9 cellular contexts compared by ENCODE assay signal in genomic region chr11:13183094-13183825, GRCh38.
DNase-seq lines count a peak whose midpoint lies in the region; ATAC-seq, FAIRE-seq and TF ChIP-seq lines count a peak whose summit lies in the region.
"Had no signal": no experiment of that assay in that cellular context is flagged by ENCODE, and none has a peak within 500 bp of the region (broad histone marks: within the 10 kb centered on the region; RNA-seq: fewer than 3 reads in every experiment).

No MANE protein-coding gene starts in this region.

- H3K4me3 Mint-ChIP-seq in CD4-positive, alpha-beta T cell: peak overlapping the region; percentile 14

- POLR2A ChIA-PET in CD4-positive, alpha-beta T cell (lab: Charles Lee): no interaction called here

- no peak overlapping the region for H3K27ac ChIP-seq in CD4-positive, alpha-beta T cell (ENCODE audit: low read depth, low read length)
- H3K27ac ChIP-seq: skin epidermis had no signal

- FAIRE-seq in bronchial epithelial cell (lab: Jason Lieb, UNC): no peak

- H3K27ac Mint-ChIP-seq in CD4-positive, alpha-beta T cell: no peak overlapping the region

- no peaks in the 10 kb centered on the region for H3K36me3 ChIP-seq in bronchial epithelial cell (ENCODE audit: control insufficient read depth, insufficient read depth, low read length)

- H3K9me3 ChIP-seq in CD4-positive, alpha-beta T cell (ENCODE audit: control insufficient read depth, low read length): peaks cover 3% of the 10 kb centered on the region

- peaks cover 24% of the 10 kb centered on the region for H3K27me3 Mint-ChIP-seq in CD4-positive, alpha-beta T cell

- no peak for DNase-seq in CD4-positive, alpha-beta T cell
- DNase-seq in NCI-H345 (lab: John Stamatoyannopoulos, UW) (peak; percentile 31), bronchial epithelial cell (ENCODE audit: low read depth) (peak; percentile 69), medulla oblongata (ENCODE audit: extremely low spot score) (peak; percentile 67)

- no peak overlapping the region for H3K4me3 ChIP-seq in bronchial epithelial cell (ENCODE audit: low read depth, low read length)
- H3K4me3 ChIP-seq: skin epidermis had no signal

- peak; percentile 62 for TF ChIP-seq CTCF in CD4-positive, alpha-beta T cell (IDR thresholded peaks at IDR 0.05)
- TF ChIP-seq CTCF in bronchial epithelial cell (IDR thresholded peaks at IDR 0.05; ENCODE audit: insufficient read depth, low read length, severe bottlenecking): peak; percentile 31

- H3K36me3 Mint-ChIP-seq in CD4-positive, alpha-beta T cell (ENCODE audit: low read depth): no peaks in the 10 kb centered on the region

- intact Hi-C loops in CD4-positive, alpha-beta T cell (cut with DNase I, micrococcal nuclease): loop anchor here (1.0 to 2.0 kb wide), 3 partner anchors 56 to 162 kb away; no protein-coding TSS in a partner anchor

- CTCF ChIA-PET in CD4-positive, alpha-beta T cell (lab: Charles Lee): interaction anchor here (1.3 kb wide), 1 partner anchor 153 kb away, joined by 6 read pairs; no protein-coding TSS in a partner anchor

- H3K27me3 ChIP-seq in CD4-positive, alpha-beta T cell (ENCODE audit: control insufficient read depth, insufficient read depth, low read length): peaks cover 6% of the 10 kb centered on the region
- H3K27me3 ChIP-seq in bronchial epithelial cell (ENCODE audit: control insufficient read depth, insufficient read depth, low read length): no peaks in the 10 kb centered on the region

- ATAC-seq in CD4-positive, alpha-beta T cell (ENCODE audit: poor library complexity): no peak
- ATAC-seq in GM18511 (IDR thresholded peaks at IDR 0.05; ENCODE audit: unreplicated experiment): peak; percentile 55
- ATAC-seq in GM18519 (IDR thresholded peaks at IDR 0.05; ENCODE audit: low FRiP score, unreplicated experiment): no peak
- ATAC-seq in HG03342 (IDR thresholded peaks at IDR 0.05; ENCODE audit: unreplicated experiment): no peak
- ATAC-seq in GM18909 (IDR thresholded peaks at IDR 0.05; ENCODE audit: poor library complexity, unreplicated experiment): no peak

- peaks cover 8% of the 10 kb centered on the region for H3K9me3 Mint-ChIP-seq in CD4-positive, alpha-beta T cell

- peaks cover 8% of the 10 kb centered on the region for H3K4me1 Mint-ChIP-seq in CD4-positive, alpha-beta T cell (ENCODE audit: low read depth)

Comparison
In these comparisons a context has a peak if more than half of its experiments do, and no peak if none do; other contexts are left out.
1. DNase-seq: peak in NCI-H345 (single experiment), bronchial epithelial cell (single experiment) and medulla oblongata (single experiment); none in CD4-positive, alpha-beta T cell (0 of 10).